ENCODE assay signal across 1 cellular context in the genomic region with DNA sequence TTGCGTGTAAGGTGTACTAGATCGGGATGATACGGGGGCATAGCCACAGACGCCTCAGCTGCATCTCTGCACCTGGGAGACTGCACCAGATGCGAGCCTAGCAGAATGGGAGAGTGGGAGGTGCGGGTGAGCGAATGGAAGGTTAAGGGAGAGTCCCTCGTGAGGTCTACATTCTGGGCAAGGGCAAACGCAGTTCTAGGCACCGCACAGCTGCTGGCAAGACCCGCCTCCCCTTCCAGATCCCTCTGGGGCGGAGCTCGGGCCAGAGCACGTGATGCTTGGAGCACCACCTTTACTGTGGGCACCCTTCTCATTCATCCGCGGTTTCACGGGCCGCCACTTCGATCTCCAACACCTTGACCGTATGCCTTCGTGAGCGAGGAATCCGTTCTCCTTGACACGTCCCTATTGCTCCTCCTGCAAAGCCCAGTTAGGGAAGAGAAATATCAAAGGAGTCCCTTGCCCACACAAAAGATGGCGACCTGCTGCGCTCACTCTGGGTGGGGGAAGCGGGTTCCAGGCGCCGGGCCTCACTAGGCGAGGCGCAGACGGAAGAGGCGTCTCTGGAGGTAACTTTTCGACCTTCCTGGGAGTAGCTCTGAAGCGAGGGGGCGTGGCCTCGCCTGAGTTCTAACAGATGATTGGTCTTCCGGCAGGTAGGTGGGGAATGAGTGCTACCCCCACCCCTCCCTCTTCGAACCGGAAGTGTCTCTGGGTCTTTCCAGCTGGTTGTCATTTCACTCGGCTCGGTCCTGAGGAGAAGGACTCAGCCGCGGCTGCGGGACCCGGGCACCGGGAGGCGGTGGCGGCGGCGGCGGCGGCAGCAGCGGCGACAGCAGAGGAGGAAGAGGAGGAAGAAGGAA.
TF ChIP-seq lines count a peak whose summit lies in the region.

A gene (plus strand): TSS at position 740 of the 863 bp plus-strand sequence. CDS start 1,385 bp downstream, outside the sequence.

TF ChIP-seq in K562, 482 proteins besides CTCF, POLR2A, EP300 and RAD21 (continued from another document and continues in another):
- peak; percentile 88 to 96 for TF ChIP-seq MAZ (CRISPR knock-in tag; conservative IDR thresholded peaks at IDR 0.05 in 1 of 2, IDR thresholded peaks at IDR 0.05 in 1 of 2)
- no peak for TF ChIP-seq SRSF3 (IDR thresholded peaks at IDR 0.05; ENCODE audit: insufficient read depth, low read length)
- TF ChIP-seq HNRNPL (IDR thresholded peaks at IDR 0.05; ENCODE audit: low read depth, low read length) = no peak
- TF ChIP-seq, protein P1, sequence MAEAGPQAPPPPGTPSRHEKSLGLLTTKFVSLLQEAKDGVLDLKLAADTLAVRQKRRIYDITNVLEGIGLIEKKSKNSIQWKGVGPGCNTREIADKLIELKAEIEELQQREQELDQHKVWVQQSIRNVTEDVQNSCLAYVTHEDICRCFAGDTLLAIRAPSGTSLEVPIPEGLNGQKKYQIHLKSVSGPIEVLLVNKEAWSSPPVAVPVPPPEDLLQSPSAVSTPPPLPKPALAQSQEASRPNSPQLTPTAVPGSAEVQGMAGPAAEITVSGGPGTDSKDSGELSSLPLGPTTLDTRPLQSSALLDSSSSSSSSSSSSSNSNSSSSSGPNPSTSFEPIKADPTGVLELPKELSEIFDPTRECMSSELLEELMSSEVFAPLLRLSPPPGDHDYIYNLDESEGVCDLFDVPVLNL (CRISPR knock-in tag; IDR thresholded peaks at IDR 0.05; ENCODE audit: low read depth) = no peak
- 0 out of 2 replicates have a peak, but pooled peaks have one; percentile 33 for TF ChIP-seq CHD2 (IDR thresholded peaks at IDR 0.05; ENCODE audit: low read depth, low read length)
- TF ChIP-seq ZNF561 (CRISPR knock-in tag; conservative IDR thresholded peaks at IDR 0.05) = no peak
- TF ChIP-seq, protein P2, sequence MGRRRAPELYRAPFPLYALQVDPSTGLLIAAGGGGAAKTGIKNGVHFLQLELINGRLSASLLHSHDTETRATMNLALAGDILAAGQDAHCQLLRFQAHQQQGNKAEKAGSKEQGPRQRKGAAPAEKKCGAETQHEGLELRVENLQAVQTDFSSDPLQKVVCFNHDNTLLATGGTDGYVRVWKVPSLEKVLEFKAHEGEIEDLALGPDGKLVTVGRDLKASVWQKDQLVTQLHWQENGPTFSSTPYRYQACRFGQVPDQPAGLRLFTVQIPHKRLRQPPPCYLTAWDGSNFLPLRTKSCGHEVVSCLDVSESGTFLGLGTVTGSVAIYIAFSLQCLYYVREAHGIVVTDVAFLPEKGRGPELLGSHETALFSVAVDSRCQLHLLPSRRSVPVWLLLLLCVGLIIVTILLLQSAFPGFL (CRISPR knock-in tag; IDR thresholded peaks at IDR 0.05) = no peak
- TF ChIP-seq GTF2E2 (tag; IDR thresholded peaks at IDR 0.05) = peak; percentile 74; the same call in 1 of the 2 replicates
- TF ChIP-seq HMG20B (CRISPR knock-in tag; IDR thresholded peaks at IDR 0.05) = no peak
- no peak for TF ChIP-seq ZNF79 (CRISPR knock-in tag; IDR thresholded peaks at IDR 0.05; ENCODE audit: low read depth)
- TF ChIP-seq, protein P3, sequence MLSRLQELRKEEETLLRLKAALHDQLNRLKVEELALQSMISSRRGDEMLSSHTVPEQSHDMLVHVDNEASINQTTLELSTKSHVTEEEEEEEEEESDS (CRISPR knock-in tag; IDR thresholded peaks at IDR 0.05) = no peak
- no peak for TF ChIP-seq KAT8 (IDR thresholded peaks at IDR 0.05; ENCODE audit: low read depth)
- no peak for TF ChIP-seq ZBTB8A (IDR thresholded peaks at IDR 0.05; ENCODE audit: partially characterized antibody)
- TF ChIP-seq, protein P4, sequence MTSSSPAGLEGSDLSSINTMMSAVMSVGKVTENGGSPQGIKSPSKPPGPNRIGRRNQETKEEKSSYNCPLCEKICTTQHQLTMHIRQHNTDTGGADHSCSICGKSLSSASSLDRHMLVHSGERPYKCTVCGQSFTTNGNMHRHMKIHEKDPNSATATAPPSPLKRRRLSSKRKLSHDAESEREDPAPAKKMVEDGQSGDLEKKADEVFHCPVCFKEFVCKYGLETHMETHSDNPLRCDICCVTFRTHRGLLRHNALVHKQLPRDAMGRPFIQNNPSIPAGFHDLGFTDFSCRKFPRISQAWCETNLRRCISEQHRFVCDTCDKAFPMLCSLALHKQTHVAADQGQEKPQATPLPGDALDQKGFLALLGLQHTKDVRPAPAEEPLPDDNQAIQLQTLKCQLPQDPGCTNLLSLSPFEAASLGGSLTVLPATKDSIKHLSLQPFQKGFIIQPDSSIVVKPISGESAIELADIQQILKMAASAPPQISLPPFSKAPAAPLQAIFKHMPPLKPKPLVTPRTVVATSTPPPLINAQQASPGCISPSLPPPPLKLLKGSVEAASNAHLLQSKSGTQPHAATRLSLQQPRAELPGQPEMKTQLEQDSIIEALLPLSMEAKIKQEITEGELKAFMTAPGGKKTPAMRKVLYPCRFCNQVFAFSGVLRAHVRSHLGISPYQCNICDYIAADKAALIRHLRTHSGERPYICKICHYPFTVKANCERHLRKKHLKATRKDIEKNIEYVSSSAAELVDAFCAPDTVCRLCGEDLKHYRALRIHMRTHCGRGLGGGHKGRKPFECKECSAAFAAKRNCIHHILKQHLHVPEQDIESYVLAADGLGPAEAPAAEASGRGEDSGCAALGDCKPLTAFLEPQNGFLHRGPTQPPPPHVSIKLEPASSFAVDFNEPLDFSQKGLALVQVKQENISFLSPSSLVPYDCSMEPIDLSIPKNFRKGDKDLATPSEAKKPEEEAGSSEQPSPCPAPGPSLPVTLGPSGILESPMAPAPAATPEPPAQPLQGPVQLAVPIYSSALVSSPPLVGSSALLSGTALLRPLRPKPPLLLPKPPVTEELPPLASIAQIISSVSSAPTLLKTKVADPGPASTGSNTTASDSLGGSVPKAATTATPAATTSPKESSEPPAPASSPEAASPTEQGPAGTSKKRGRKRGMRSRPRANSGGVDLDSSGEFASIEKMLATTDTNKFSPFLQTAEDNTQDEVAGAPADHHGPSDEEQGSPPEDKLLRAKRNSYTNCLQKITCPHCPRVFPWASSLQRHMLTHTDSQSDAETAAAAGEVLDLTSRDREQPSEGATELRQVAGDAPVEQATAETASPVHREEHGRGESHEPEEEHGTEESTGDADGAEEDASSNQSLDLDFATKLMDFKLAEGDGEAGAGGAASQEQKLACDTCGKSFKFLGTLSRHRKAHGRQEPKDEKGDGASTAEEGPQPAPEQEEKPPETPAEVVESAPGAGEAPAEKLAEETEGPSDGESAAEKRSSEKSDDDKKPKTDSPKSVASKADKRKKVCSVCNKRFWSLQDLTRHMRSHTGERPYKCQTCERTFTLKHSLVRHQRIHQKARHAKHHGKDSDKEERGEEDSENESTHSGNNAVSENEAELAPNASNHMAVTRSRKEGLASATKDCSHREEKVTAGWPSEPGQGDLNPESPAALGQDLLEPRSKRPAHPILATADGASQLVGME (CRISPR knock-in tag; IDR thresholded peaks at IDR 0.05) = 0 out of 2 replicates have a peak, but pooled peaks have one; percentile 20
- TF ChIP-seq, protein P5, sequence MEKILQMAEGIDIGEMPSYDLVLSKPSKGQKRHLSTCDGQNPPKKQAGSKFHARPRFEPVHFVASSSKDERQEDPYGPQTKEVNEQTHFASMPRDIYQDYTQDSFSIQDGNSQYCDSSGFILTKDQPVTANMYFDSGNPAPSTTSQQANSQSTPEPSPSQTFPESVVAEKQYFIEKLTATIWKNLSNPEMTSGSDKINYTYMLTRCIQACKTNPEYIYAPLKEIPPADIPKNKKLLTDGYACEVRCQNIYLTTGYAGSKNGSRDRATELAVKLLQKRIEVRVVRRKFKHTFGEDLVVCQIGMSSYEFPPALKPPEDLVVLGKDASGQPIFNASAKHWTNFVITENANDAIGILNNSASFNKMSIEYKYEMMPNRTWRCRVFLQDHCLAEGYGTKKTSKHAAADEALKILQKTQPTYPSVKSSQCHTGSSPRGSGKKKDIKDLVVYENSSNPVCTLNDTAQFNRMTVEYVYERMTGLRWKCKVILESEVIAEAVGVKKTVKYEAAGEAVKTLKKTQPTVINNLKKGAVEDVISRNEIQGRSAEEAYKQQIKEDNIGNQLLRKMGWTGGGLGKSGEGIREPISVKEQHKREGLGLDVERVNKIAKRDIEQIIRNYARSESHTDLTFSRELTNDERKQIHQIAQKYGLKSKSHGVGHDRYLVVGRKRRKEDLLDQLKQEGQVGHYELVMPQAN (IDR thresholded peaks at IDR 0.05; ENCODE audit: borderline replicate concordance) = peak; percentile 99
- TF ChIP-seq, protein P6, sequence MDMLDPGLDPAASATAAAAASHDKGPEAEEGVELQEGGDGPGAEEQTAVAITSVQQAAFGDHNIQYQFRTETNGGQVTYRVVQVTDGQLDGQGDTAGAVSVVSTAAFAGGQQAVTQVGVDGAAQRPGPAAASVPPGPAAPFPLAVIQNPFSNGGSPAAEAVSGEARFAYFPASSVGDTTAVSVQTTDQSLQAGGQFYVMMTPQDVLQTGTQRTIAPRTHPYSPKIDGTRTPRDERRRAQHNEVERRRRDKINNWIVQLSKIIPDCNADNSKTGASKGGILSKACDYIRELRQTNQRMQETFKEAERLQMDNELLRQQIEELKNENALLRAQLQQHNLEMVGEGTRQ (CRISPR knock-in tag; IDR thresholded peaks at IDR 0.05) = peak; percentile 97
- TF ChIP-seq, protein P7, sequence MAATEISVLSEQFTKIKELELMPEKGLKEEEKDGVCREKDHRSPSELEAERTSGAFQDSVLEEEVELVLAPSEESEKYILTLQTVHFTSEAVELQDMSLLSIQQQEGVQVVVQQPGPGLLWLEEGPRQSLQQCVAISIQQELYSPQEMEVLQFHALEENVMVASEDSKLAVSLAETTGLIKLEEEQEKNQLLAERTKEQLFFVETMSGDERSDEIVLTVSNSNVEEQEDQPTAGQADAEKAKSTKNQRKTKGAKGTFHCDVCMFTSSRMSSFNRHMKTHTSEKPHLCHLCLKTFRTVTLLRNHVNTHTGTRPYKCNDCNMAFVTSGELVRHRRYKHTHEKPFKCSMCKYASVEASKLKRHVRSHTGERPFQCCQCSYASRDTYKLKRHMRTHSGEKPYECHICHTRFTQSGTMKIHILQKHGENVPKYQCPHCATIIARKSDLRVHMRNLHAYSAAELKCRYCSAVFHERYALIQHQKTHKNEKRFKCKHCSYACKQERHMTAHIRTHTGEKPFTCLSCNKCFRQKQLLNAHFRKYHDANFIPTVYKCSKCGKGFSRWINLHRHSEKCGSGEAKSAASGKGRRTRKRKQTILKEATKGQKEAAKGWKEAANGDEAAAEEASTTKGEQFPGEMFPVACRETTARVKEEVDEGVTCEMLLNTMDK (IDR thresholded peaks at IDR 0.05; ENCODE audit: borderline replicate concordance, insufficient read depth, low read depth, low read length, poor library complexity, severe bottlenecking) = no peak
- peak; percentile 12 for TF ChIP-seq NEUROD1 (IDR thresholded peaks at IDR 0.05; ENCODE audit: borderline replicate concordance, low read depth, low read length, partially characterized antibody)
- TF ChIP-seq, protein P8, sequence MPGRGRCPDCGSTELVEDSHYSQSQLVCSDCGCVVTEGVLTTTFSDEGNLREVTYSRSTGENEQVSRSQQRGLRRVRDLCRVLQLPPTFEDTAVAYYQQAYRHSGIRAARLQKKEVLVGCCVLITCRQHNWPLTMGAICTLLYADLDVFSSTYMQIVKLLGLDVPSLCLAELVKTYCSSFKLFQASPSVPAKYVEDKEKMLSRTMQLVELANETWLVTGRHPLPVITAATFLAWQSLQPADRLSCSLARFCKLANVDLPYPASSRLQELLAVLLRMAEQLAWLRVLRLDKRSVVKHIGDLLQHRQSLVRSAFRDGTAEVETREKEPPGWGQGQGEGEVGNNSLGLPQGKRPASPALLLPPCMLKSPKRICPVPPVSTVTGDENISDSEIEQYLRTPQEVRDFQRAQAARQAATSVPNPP (IDR thresholded peaks at IDR 0.05; ENCODE audit: borderline replicate concordance, insufficient read depth, insufficient read length) = no peak
- TF ChIP-seq ZNF57 (CRISPR knock-in tag; IDR thresholded peaks at IDR 0.05) = no peak
- no peak for TF ChIP-seq PTRF (tag; IDR thresholded peaks at IDR 0.05)
- TF ChIP-seq NR2C2 (CRISPR knock-in tag; IDR thresholded peaks at IDR 0.05) = peak; percentile 68; the same call in 1 of the 2 replicates
- TF ChIP-seq NR2C2 (tag; IDR thresholded peaks at IDR 0.05) = peak; percentile 93
- TF ChIP-seq, protein P9, sequence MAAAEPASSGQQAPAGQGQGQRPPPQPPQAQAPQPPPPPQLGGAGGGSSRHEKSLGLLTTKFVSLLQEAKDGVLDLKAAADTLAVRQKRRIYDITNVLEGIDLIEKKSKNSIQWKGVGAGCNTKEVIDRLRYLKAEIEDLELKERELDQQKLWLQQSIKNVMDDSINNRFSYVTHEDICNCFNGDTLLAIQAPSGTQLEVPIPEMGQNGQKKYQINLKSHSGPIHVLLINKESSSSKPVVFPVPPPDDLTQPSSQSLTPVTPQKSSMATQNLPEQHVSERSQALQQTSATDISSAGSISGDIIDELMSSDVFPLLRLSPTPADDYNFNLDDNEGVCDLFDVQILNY (CRISPR knock-in tag; IDR thresholded peaks at IDR 0.05) = no peak
- no peak for TF ChIP-seq ZNF780A (CRISPR knock-in tag; IDR thresholded peaks at IDR 0.05)
- TF ChIP-seq RBM22 (IDR thresholded peaks at IDR 0.05; ENCODE audit: low read depth, low read length, poor library complexity, severe bottlenecking) = no peak
- peak; percentile 85 for TF ChIP-seq ATF7 (IDR thresholded peaks at IDR 0.05)
- TF ChIP-seq RBM39 (optimal IDR thresholded peaks at IDR 0.05; ENCODE audit: low read depth, low read length) = no peak
- TF ChIP-seq ZC3H11A (IDR thresholded peaks at IDR 0.05; ENCODE audit: low read depth, low read length) = no peak
- no peak for TF ChIP-seq NFE2L1 (tag; IDR thresholded peaks at IDR 0.05; ENCODE audit: borderline replicate concordance, low read depth)
- TF ChIP-seq, protein P10, sequence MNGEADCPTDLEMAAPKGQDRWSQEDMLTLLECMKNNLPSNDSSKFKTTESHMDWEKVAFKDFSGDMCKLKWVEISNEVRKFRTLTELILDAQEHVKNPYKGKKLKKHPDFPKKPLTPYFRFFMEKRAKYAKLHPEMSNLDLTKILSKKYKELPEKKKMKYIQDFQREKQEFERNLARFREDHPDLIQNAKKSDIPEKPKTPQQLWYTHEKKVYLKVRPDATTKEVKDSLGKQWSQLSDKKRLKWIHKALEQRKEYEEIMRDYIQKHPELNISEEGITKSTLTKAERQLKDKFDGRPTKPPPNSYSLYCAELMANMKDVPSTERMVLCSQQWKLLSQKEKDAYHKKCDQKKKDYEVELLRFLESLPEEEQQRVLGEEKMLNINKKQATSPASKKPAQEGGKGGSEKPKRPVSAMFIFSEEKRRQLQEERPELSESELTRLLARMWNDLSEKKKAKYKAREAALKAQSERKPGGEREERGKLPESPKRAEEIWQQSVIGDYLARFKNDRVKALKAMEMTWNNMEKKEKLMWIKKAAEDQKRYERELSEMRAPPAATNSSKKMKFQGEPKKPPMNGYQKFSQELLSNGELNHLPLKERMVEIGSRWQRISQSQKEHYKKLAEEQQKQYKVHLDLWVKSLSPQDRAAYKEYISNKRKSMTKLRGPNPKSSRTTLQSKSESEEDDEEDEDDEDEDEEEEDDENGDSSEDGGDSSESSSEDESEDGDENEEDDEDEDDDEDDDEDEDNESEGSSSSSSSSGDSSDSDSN (IDR thresholded peaks at IDR 0.05; ENCODE audit: borderline replicate concordance in 1 of 2, low read depth in 2 of 2, low read length in 2 of 2) = peak; percentile 91 to 94
- no peak for TF ChIP-seq ETS2 (tag; IDR thresholded peaks at IDR 0.05; ENCODE audit: borderline replicate concordance, poor library complexity, severe bottlenecking)
- no peak for TF ChIP-seq JUNB (CRISPR knock-in tag; conservative IDR thresholded peaks at IDR 0.05)
- TF ChIP-seq CBX1 (IDR thresholded peaks at IDR 0.05; ENCODE audit: low read depth) = no peak
- TF ChIP-seq KDM4B (IDR thresholded peaks at IDR 0.05; ENCODE audit: borderline replicate concordance in 2 of 2, low read depth in 1 of 2) = no peak; a peak in 1 of 4 replicates
- peak; percentile 77 for TF ChIP-seq CBFA2T2 (conservative IDR thresholded peaks at IDR 0.05)
- TF ChIP-seq SRF (CRISPR knock-in tag; IDR thresholded peaks at IDR 0.05) = peak in 1 of 2 experiments; percentile 48; a peak in 2 of 4 replicates
